Comparison of ENCODE assay signal across 29 cellular contexts in genomic region chr10:118518095-118518494, GRCh38.
"Had no signal": no experiment of that assay in that cellular context is flagged by ENCODE, and none has a peak within 500 bp of the region (broad histone marks: within the 10 kb centered on the region; RNA-seq: fewer than 3 reads in every experiment).

No MANE protein-coding gene starts in this region.

- H3K27ac ChIP-seq: stomach, suprapubic skin, testis, thoracic aorta, thyroid gland, tibial artery, tibial nerve, transverse colon, upper lobe of left lung, upper lobe of right lung, uterus, vagina had no signal

- H3K9me3 Mint-ChIP-seq: stimulated activated effector memory CD8-positive, alpha-beta T cell treated with anti-CD3 and anti-CD28 coated beads, Interleukin-12 subunit alpha, Interleukin-12 subunit beta, amount 100 ng/mL, for 72 hours; stimulated activated naive CD8-positive, alpha-beta T cell treated with anti-CD3 and anti-CD28 coated beads, Interleukin-15, amount 100 ng/mL, for 72 hours; stimulated activated naive CD8-positive, alpha-beta T cell treated with anti-CD3 and anti-CD28 coated beads, Interleukin-15, Interleukin-2, amounts not matched to agents 100 ng/mL and 50 ng/mL, for 24 hours had no signal

- H3K4me1 Mint-ChIP-seq: stimulated activated effector memory CD8-positive, alpha-beta T cell treated with anti-CD3 and anti-CD28 coated beads, Interleukin-12 subunit alpha, Interleukin-12 subunit beta, amount 100 ng/mL, for 72 hours; stimulated activated memory B cell treated with anti-CD40 and anti-IgM and Interleukin-4, amounts not matched to agents 10 μg/mL and 1 μg/mL and 100 μg/mL, for 72 hours; stimulated activated naive B cell treated with anti-CD40 and anti-IgM and Interleukin-4, amounts not matched to agents 10 μg/mL and 1 μg/mL and 100 μg/mL, for 72 hours had no signal

- H3K36me3 Mint-ChIP-seq: stimulated activated effector memory CD8-positive, alpha-beta T cell treated with anti-CD3 and anti-CD28 coated beads, Interleukin-12 subunit alpha, Interleukin-12 subunit beta, amount 100 ng/mL, for 72 hours; stimulated activated memory B cell treated with anti-CD40 and anti-IgM and Interleukin-4, amounts not matched to agents 10 μg/mL and 1 μg/mL and 100 μg/mL, for 72 hours; stimulated activated naive B cell treated with anti-CD40 and anti-IgM and Interleukin-4, amounts not matched to agents 10 μg/mL and 1 μg/mL and 100 μg/mL, for 72 hours; type B pancreatic cell had no signal

- H3K27me3 Mint-ChIP-seq: stimulated activated memory B cell treated with anti-CD40 and anti-IgM and Interleukin-4, amounts not matched to agents 10 μg/mL and 1 μg/mL and 100 μg/mL, for 72 hours had no signal

- H3K4me3 Mint-ChIP-seq: stimulated activated effector memory CD8-positive, alpha-beta T cell treated with anti-CD3 and anti-CD28 coated beads, Interleukin-12 subunit alpha, Interleukin-12 subunit beta, amount 100 ng/mL, for 72 hours; stimulated activated memory B cell treated with anti-CD40 and anti-IgM and Interleukin-4, amounts not matched to agents 10 μg/mL and 1 μg/mL and 100 μg/mL, for 72 hours; stimulated activated naive B cell treated with anti-CD40 and anti-IgM and Interleukin-4, amounts not matched to agents 10 μg/mL and 1 μg/mL and 100 μg/mL, for 72 hours; stimulated activated naive CD8-positive, alpha-beta T cell treated with anti-CD3 and anti-CD28 coated beads, Interleukin-15, amount 100 ng/mL, for 72 hours; stimulated activated naive CD8-positive, alpha-beta T cell treated with anti-CD3 and anti-CD28 coated beads, Interleukin-15, Interleukin-2, amounts not matched to agents 100 ng/mL and 50 ng/mL, for 24 hours; type B pancreatic cell had no signal

- H3K27ac Mint-ChIP-seq: stimulated activated effector memory CD8-positive, alpha-beta T cell treated with anti-CD3 and anti-CD28 coated beads, Interleukin-12 subunit alpha, Interleukin-12 subunit beta, amount 100 ng/mL, for 72 hours; stimulated activated memory B cell treated with anti-CD40 and anti-IgM and Interleukin-4, amounts not matched to agents 10 μg/mL and 1 μg/mL and 100 μg/mL, for 72 hours; stimulated activated naive B cell treated with anti-CD40 and anti-IgM and Interleukin-4, amounts not matched to agents 10 μg/mL and 1 μg/mL and 100 μg/mL, for 72 hours; stimulated activated naive CD8-positive, alpha-beta T cell treated with anti-CD3 and anti-CD28 coated beads, Interleukin-15, amount 100 ng/mL, for 72 hours; stimulated activated naive CD8-positive, alpha-beta T cell treated with anti-CD3 and anti-CD28 coated beads, Interleukin-15, Interleukin-2, amounts not matched to agents 100 ng/mL and 50 ng/mL, for 24 hours; type B pancreatic cell had no signal

- DNase-seq: stimulated activated CD4-positive, alpha-beta T cell treated with anti-CD3 and anti-CD28 coated beads, Interleukin-2, amount 100 ng/mL, for 48 hours; stimulated activated CD4-positive, alpha-beta T cell treated with anti-CD3 and anti-CD28 coated beads, Interleukin-4, amount 100 ng/mL, for 1 hour; stimulated activated CD4-positive, alpha-beta T cell treated with anti-CD3 and anti-CD28 coated beads, Interleukin-4, amount 100 ng/mL, for 24 hours; stimulated activated CD4-positive, alpha-beta T cell treated with anti-CD3 and anti-CD28 coated beads, Interleukin-4, amount 100 ng/mL, for 4 hours; stimulated activated CD8-positive, alpha-beta memory T cell treated with anti-CD3 and anti-CD28 coated beads, Interleukin-4, amount 100 ng/mL, for 48 hours; stimulated activated naive B cell treated with anti-CD40 and anti-IgM and Interleukin-4, amounts not matched to agents 10 μg/mL and 1 μg/mL and 100 μg/mL, for 72 hours; stimulated activated naive CD4-positive, alpha-beta T cell; stimulated activated naive CD4-positive, alpha-beta T cell treated with Interleukin-2 at 50 U/mL for 16 hours; stimulated activated naive CD8-positive, alpha-beta T cell treated with anti-CD3 and anti-CD28 coated beads, Interleukin-15, amount 100 ng/mL, for 72 hours; stimulated activated naive CD8-positive, alpha-beta T cell treated with anti-CD3 and anti-CD28 coated beads, Interleukin-15, Interleukin-2, amounts not matched to agents 100 U/mL and 50 U/mL, for 24 hours; stomach; substantia nigra; testis; thyroid gland; tibial artery; transverse colon; trophoblast cell; upper lobe of left lung; upper lobe of right lung; uterus had no signal

- H3K4me3 ChIP-seq: stomach, suprapubic skin, testis, thoracic aorta, thyroid gland, tibial artery, tibial nerve, transverse colon, upper lobe of left lung, upper lobe of right lung, uterus, vagina had no signal

- H3K4me1 ChIP-seq: stomach, suprapubic skin, testis, thyroid gland, tibial artery, tibial nerve, transverse colon, upper lobe of left lung, upper lobe of right lung, uterus, vagina had no signal

- H3K36me3 ChIP-seq: stomach, suprapubic skin, thoracic aorta, thyroid gland, tibial artery, tibial nerve, transverse colon, upper lobe of left lung, upper lobe of right lung, uterus, vagina had no signal

- H3K27me3 ChIP-seq: suprapubic skin, testis, thyroid gland, tibial artery, tibial nerve, upper lobe of left lung, uterus, vagina had no signal

- H3K9me3 ChIP-seq: suprapubic skin, testis, thoracic aorta, thyroid gland, transverse colon, upper lobe of right lung, uterus, vagina had no signal

- FAIRE-seq: urothelium cell line had no signal

- ATAC-seq: stimulated activated effector memory CD8-positive, alpha-beta T cell treated with anti-CD3 and anti-CD28 coated beads, Interleukin-12 subunit alpha, Interleukin-12 subunit beta, amount 100 ng/mL, for 72 hours; stimulated activated memory B cell treated with anti-CD40 and anti-IgM and Interleukin-4, amounts not matched to agents 10 μg/mL and 1 μg/mL and 100 μg/mL, for 72 hours; stimulated activated naive B cell treated with anti-CD40 and anti-IgM and Interleukin-4, amounts not matched to agents 10 μg/mL and 1 μg/mL and 100 μg/mL, for 72 hours; stimulated activated naive CD8-positive, alpha-beta T cell treated with anti-CD3 and anti-CD28 coated beads, Interleukin-15, amount 100 ng/mL, for 72 hours; stimulated activated naive CD8-positive, alpha-beta T cell treated with anti-CD3 and anti-CD28 coated beads, Interleukin-15, Interleukin-2, amounts not matched to agents 100 U/mL and 50 U/mL, for 24 hours; upper lobe of right lung had no signal
